In the genomic region with DNA sequence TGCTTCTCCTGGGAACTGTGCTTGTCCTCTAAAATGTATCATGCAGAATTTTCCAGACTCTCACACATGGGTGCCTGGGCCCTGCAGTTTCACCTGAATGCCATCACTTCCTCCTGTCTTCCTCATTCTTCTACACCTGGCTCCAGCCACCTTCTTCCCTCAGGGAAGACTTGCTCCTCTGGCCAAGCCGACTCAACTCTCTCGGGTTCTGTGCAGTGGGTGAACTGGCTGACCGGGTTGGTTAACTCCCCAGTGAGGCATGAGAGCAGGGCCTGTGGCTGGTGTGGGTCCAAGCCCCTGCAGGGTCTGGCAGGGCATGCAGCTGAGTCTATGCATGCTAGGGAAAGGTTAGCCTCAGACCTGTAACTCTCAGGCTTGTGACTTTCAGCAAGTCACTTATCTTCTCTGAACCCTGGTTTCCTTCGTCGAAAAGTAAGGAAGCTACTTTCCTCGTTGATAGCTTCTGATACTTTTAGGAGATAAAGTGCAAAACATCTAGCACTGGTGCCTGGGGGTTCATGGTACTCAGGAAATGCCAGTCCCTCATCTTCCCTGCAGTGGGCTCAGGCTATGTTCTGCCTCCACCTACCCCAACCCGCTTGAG, we compare ENCODE assay signal across 12 cellular contexts. TPM values are rescaled to one million over a fixed set of nuclear protein-coding genes. Genes with fewer than 3 reads are reported as not detected.
A peak's percentile ranks its signal among the peaks of the same experiment; 100 is the strongest.
DNase-seq lines count a peak whose midpoint lies in the region; ATAC-seq, FAIRE-seq and TF ChIP-seq lines count a peak whose summit lies in the region.
"Had no signal": no experiment of that assay in that cellular context is flagged by ENCODE, and none has a peak within 500 bp of the region (broad histone marks: within the 10 kb centered on the region; RNA-seq: fewer than 3 reads in every experiment).

No MANE protein-coding gene starts in this region.

- TF ChIP-seq POLR2A in HepG2 (IDR thresholded peaks at IDR 0.05; ENCODE audit: insufficient read depth in 1 of 2, low read depth in 2 of 2, low read length in 2 of 2) (no peak), right lobe of liver (IDR thresholded peaks at IDR 0.05) (no peak)

- TF ChIP-seq CTCF in HepG2 (CRISPR knock-in tag; IDR thresholded peaks at IDR 0.05) (no peak), right lobe of liver (IDR thresholded peaks at IDR 0.05) (no peak)

- H3K36me3 Mint-ChIP-seq in activated CD4-positive, alpha-beta memory T cell treated with anti-CD3 and anti-CD28 coated beads for 36 hours, result peaks cover 37% of the 10 kb centered on the region

- no peaks in the 10 kb centered on the region for H3K9me3 Mint-ChIP-seq in activated CD4-positive, alpha-beta memory T cell treated with anti-CD3 and anti-CD28 coated beads for 36 hours

- CTCF ChIA-PET in HepG2 (lab: Yijun Ruan, JAX; ENCODE audit: low intra/inter-chr PET ratio, low total read pairs), result no interaction called here
- CTCF ChIA-PET in activated CD4-positive, alpha-beta memory T cell treated with anti-CD3 and anti-CD28 coated beads for 36 hours (lab: Charles Lee), result interaction anchor here (1.2 to 5.8 kb wide), 4 partner anchors 20 to 40 kb away, joined by 4 to 33 read pairs (median 4); no protein-coding TSS in a partner anchor

- no peak overlapping the region for H3K4me2 ChIP-seq in HepG2 (ENCODE audit: low read depth, low read length)

- H3K36me3 ChIP-seq in HepG2 (replicated peaks in 1 of 2; ENCODE audit: control insufficient read depth in 1 of 2, insufficient read depth in 2 of 2, low read length in 2 of 2) (no peaks in the 10 kb centered on the region), right lobe of liver (no peaks in the 10 kb centered on the region)
- H3K36me3 ChIP-seq: Peyer's patch had no signal

- H3K4me1 Mint-ChIP-seq in activated CD4-positive, alpha-beta memory T cell treated with anti-CD3 and anti-CD28 coated beads for 36 hours (ENCODE audit: low read depth), result peaks cover 90% of the 10 kb centered on the region

- H3K9me3 ChIP-seq in HepG2 (ENCODE audit: low read length) (no peaks in the 10 kb centered on the region), right lobe of liver (no peaks in the 10 kb centered on the region)
- H3K9me3 ChIP-seq: Peyer's patch had no signal

- no peak overlapping the region for H3K9ac ChIP-seq in HepG2 (ENCODE audit: insufficient read depth, low read depth, low read length)

- H3K27me3 Mint-ChIP-seq in activated CD4-positive, alpha-beta memory T cell treated with anti-CD3 and anti-CD28 coated beads for 36 hours, result no peaks in the 10 kb centered on the region

- intact Hi-C loops in HepG2 (cut with micrococcal nuclease; ENCODE audit: unreplicated experiment) (no loop called here), right lobe of liver (cut with DNase I) (no loop called here)
- intact Hi-C loops in activated CD4-positive, alpha-beta memory T cell treated with anti-CD3 and anti-CD28 coated beads for 36 hours (cut with micrococcal nuclease), result no loop called here

- no peak overlapping the region for H3K4me3 ChIP-seq in HepG2 (replicated peaks in 1 of 3; ENCODE audit: insufficient read depth in 1 of 3, low read depth in 2 of 3, low read length in 3 of 3)
- no peak overlapping the region for H3K4me3 ChIP-seq in right lobe of liver
- H3K4me3 ChIP-seq: Peyer's patch had no signal

- H2AFZ ChIP-seq in HepG2 (ENCODE audit: low read length), result no peak overlapping the region

- no peak overlapping the region for H3K27ac ChIP-seq in HepG2 (ENCODE audit: extremely low read length, insufficient read depth, low read length)
- no peak overlapping the region for H3K27ac ChIP-seq in right lobe of liver
- peak overlapping the region; percentile 12 for H3K27ac ChIP-seq in layer of hippocampus (ENCODE audit: low read depth, low read length)

- H3K27ac Mint-ChIP-seq in activated CD4-positive, alpha-beta memory T cell treated with anti-CD3 and anti-CD28 coated beads for 36 hours, result peak overlapping the region; percentile 64

- FAIRE-seq in HepG2 (lab: Jason Lieb, UNC), result no peak
- FAIRE-seq: TTC549 had no signal

- no peaks in the 10 kb centered on the region for H3K4me1 ChIP-seq in HepG2 (ENCODE audit: insufficient read depth, low read length)
- H3K4me1 ChIP-seq in right lobe of liver, result peaks cover 0 to 16% (median 0%) of the 10 kb centered on the region in 4 donors

- H3K27me3 ChIP-seq in HepG2 (ENCODE audit: control insufficient read depth in 1 of 2, insufficient read depth in 2 of 2, low read length in 2 of 2) (peaks cover 1 to 22% of the 10 kb centered on the region in 2 experiments; a peak in 4 of 5 replicates), right lobe of liver (no peaks in the 10 kb centered on the region), layer of hippocampus (ENCODE audit: control insufficient read depth, insufficient read depth, low read length) (no peaks in the 10 kb centered on the region)
- H3K27me3 ChIP-seq: Peyer's patch had no signal

- no TSS peak for BruUV-seq in HepG2 (replicated peaks; lab: Mats Ljungman, UMichigan)

- no peak for TF ChIP-seq RAD21 in HepG2 (CRISPR knock-in tag; IDR thresholded peaks at IDR 0.05)

- WGBS in HepG2 (ENCODE audit: low lambda C conversion rate), result 30% methylated on average over 7 of the region's 7 CpGs
- 64% methylated on average over 3 of the region's 7 CpGs for WGBS in right lobe of liver (ENCODE audit: insufficient coverage, low coverage, low lambda C conversion rate, missing lambda C conversion rate)

- no peak for TF ChIP-seq EP300 in HepG2 (IDR thresholded peaks at IDR 0.05; ENCODE audit: low read depth in 2 of 2, low read length in 2 of 2)
- no peak for TF ChIP-seq EP300 in HepG2 (CRISPR knock-in tag; IDR thresholded peaks at IDR 0.05; ENCODE audit: borderline replicate concordance)

- no peaks in the 10 kb centered on the region for H4K20me1 ChIP-seq in HepG2 (ENCODE audit: insufficient read depth, low read length)

- H3K4me3 Mint-ChIP-seq in activated CD4-positive, alpha-beta memory T cell treated with anti-CD3 and anti-CD28 coated beads for 36 hours, result no peak overlapping the region

- in situ Hi-C loops in HepG2 (cut with HindIII; ENCODE audit: extremely low pct_ligation_motif_present, low pct_unique_long_range_greater_than_20kb), result no loop called here

- ATAC-seq in HepG2 (0 out of 3 replicates have a peak, but pooled peaks have one; percentile 18), right lobe of liver (no peak), GM21576 (IDR thresholded peaks at IDR 0.05; ENCODE audit: unreplicated experiment) (no peak), HG03175 (IDR thresholded peaks at IDR 0.05; ENCODE audit: unreplicated experiment) (no peak)

- H3K79me2 ChIP-seq in HepG2 (ENCODE audit: insufficient read depth, low read length), result no peaks in the 10 kb centered on the region

- no peak for DNase-seq in HepG2 (ENCODE audit: low spot score)
- DNase-seq in right lobe of liver, result no peak
- no peak for DNase-seq in activated CD4-positive, alpha-beta memory T cell treated with anti-CD3 and anti-CD28 coated beads for 36 hours
- no peak for DNase-seq in activated CD4-positive, CD25-positive, alpha-beta regulatory T cell (lab: John Stamatoyannopoulos, UW)
- DNase-seq in stimulated activated CD4-positive, alpha-beta T cell treated with anti-CD3 and anti-CD28 coated beads, Interleukin-4, amount 100 ng/mL, for 24 hours, result no peak
- DNase-seq: activated gamma-delta T cell treated with Interleukin-2 at 50 U/mL for 16 hours, NCI-H345, Peyer's patch had no signal

- POLR2A ChIA-PET in HepG2 (lab: Yijun Ruan, JAX), result no interaction called here
- POLR2A ChIA-PET in activated CD4-positive, alpha-beta memory T cell treated with anti-CD3 and anti-CD28 coated beads for 36 hours (lab: Charles Lee), result interaction anchor here (0.7 to 2.1 kb wide), 5 partner anchors 9 to 19 kb away, joined by 3 to 8 read pairs (median 4); a partner anchor contains a TSS

TF ChIP-seq in HepG2, 621 proteins besides CTCF, POLR2A, EP300 and RAD21:
- TF ChIP-seq ZNF816 (CRISPR knock-in tag; IDR thresholded peaks at IDR 0.05; ENCODE audit: borderline replicate concordance) (no peak), KDM4B (CRISPR knock-in tag; IDR thresholded peaks at IDR 0.05) (no peak)

RNA-seq across cellular contexts. Expression of a gene that starts 11.9 kb away (rescaled TPM):
- total RNA-seq in HepG2 (2016; rRNA removed; fragmentation: Illumina TruSeq; extraction: Trizol) (not detected in 2 replicates), right lobe of liver (10 to 100 TPM; 18.9 to 69.4 (median 48.6) TPM)
- not detected in 2 replicates for total RNA-seq in HepG2 (2016; cell fraction: cytosol; rRNA removed; fragmentation: Illumina TruSeq; extraction: Trizol; ENCODE audit: low read depth)
- not detected in 2 replicates for total RNA-seq in HepG2 (2016; cell fraction: insoluble cytoplasmic fraction; rRNA removed; fragmentation: Illumina TruSeq; extraction: Trizol)
- total RNA-seq in HepG2 (2016; cell fraction: membrane; rRNA removed; fragmentation: Illumina TruSeq; extraction: Trizol), result not detected in 2 replicates
- total RNA-seq in HepG2 (2016; cell fraction: nucleus; rRNA removed; fragmentation: Illumina TruSeq; extraction: Trizol), result not detected in 2 replicates
- polyA plus RNA-seq in HepG2 (2011; rRNA removed), result 0.05 and 0.24 TPM in 2 replicates
- 0.13 and 0.16 TPM in 2 replicates for polyA plus RNA-seq in HepG2 (2011; cell fraction: cytosol; rRNA removed)
- polyA plus RNA-seq in HepG2 (2011; cell fraction: nucleus; rRNA removed), result 0.33 TPM in 1 of 2 replicates, not detected in the other
- polyA plus RNA-seq in HepG2 (2012), result 0.19 TPM in 1 of 2 replicates, not detected in the other
- polyA plus RNA-seq in HepG2 (2016; cell fraction: cytosol; fragmentation: Illumina TruSeq; extraction: Trizol; ENCODE audit: low read depth), result not detected in 2 replicates
- not detected in 2 replicates for polyA plus RNA-seq in HepG2 (2016; cell fraction: insoluble cytoplasmic fraction; fragmentation: Illumina TruSeq; extraction: Trizol; ENCODE audit: low read depth)
- polyA plus RNA-seq in HepG2 (2016; cell fraction: membrane; fragmentation: Illumina TruSeq; extraction: Trizol; ENCODE audit: low read depth), result not detected in 2 replicates
- polyA plus RNA-seq in HepG2 (2016; cell fraction: nucleus; fragmentation: Illumina TruSeq; extraction: Trizol; ENCODE audit: insufficient read depth, low read depth), result not detected in 2 replicates
- 0.52 and 13.0 TPM in 2 replicates for polyA minus RNA-seq in HepG2 (2011; rRNA and poly(A)+ RNA removed; ENCODE audit: low replicate concordance)
- not detected in 2 replicates for polyA minus RNA-seq in HepG2 (2011; cell fraction: cytosol; rRNA and poly(A)+ RNA removed)
- polyA minus RNA-seq in HepG2 (2011; cell fraction: nucleus; rRNA and poly(A)+ RNA removed), result not detected in 2 replicates
- 100 to 1,000 TPM; 243 to 277 TPM for total RNA-seq in activated CD4-positive, alpha-beta memory T cell treated with anti-CD3 and anti-CD28 coated beads for 36 hours

Comparison
In these comparisons a context has a peak if more than half of its experiments do, and no peak if none do; other contexts are left out.
1. RNA of a gene that starts 11.9 kb away (total RNA-seq): 243 to 277 TPM in activated CD4-positive, alpha-beta memory T cell treated with anti-CD3 and anti-CD28 coated beads for 36 hours and 18.9 to 69.4 TPM in right lobe of liver; not detected in HepG2; every median in the first group is over 10 times any median in the second.